21 cellular contexts compared by ENCODE assay signal in genomic region chr7:47400741-47401206, GRCh38.
DNase-seq lines count a peak whose midpoint lies in the region; ATAC-seq, FAIRE-seq and TF ChIP-seq lines count a peak whose summit lies in the region.
"Had no signal": no experiment of that assay in that cellular context is flagged by ENCODE, and none has a peak within 500 bp of the region (broad histone marks: within the 10 kb centered on the region; RNA-seq: fewer than 3 reads in every experiment).

No MANE protein-coding gene starts in this region.

- no peaks in the 10 kb centered on the region for H3K9me3 ChIP-seq in OCI-LY1 (ENCODE audit: low read length)
- H3K9me3 ChIP-seq in HepG2 (ENCODE audit: low read length) = no peaks in the 10 kb centered on the region
- H3K9me3 ChIP-seq in colonic mucosa = no peaks in the 10 kb centered on the region

- DNase-seq in Caki2 (ENCODE audit: low read depth) (peak; percentile 19), HepG2 (ENCODE audit: low spot score) (no peak), sciatic nerve (ENCODE audit: low spot score) (peak; percentile 47), mucosa of gallbladder (ENCODE audit: low spot score) (no peak), Calu3 (no peak), colonic mucosa (no peak)
- DNase-seq: ACHN; activated CD4-positive, alpha-beta memory T cell treated with anti-CD3 and anti-CD28 coated beads, Interleukin-2, amount 10 ng/mL, durations not matched to agents 7 days and 5 days; activated CD4-positive, CD25-positive, alpha-beta regulatory T cell; activated gamma-delta T cell; activated naive CD8-positive, alpha-beta T cell treated with anti-CD3 and anti-CD28 coated beads, Interleukin-2, amount 50 U/mL, for 24 hours; COR-L47; DMS79 treated with DMSO at 0.1 percent for 48 hours; H9; kidney glomerular epithelial cell; naive B cell; NCI-H1694; NCI-H526 treated with DMSO at 0.1 percent for 48 hours; T1000 had no signal

- H3K36me3 ChIP-seq in OCI-LY1 (ENCODE audit: insufficient read depth, low read length) (peaks cover 93% of the 10 kb centered on the region), HepG2 (replicated peaks in 1 of 2; ENCODE audit: control insufficient read depth in 1 of 2, insufficient read depth in 2 of 2, low read length in 2 of 2) (peaks cover 41 to 89% of the 10 kb centered on the region in 2 experiments), colonic mucosa (peaks cover 8% of the 10 kb centered on the region)

- no peaks in the 10 kb centered on the region for H3K9me2 ChIP-seq in OCI-LY1 (ENCODE audit: low read depth, low read length)

- H3K9me3 Mint-ChIP-seq in Calu3 (ENCODE audit: low read depth, unreplicated experiment) = no peaks in the 10 kb centered on the region
- H3K9me3 Mint-ChIP-seq: activated CD4-positive, alpha-beta memory T cell treated with anti-CD3 and anti-CD28 coated beads, Interleukin-2, amount 10 ng/mL, durations not matched to agents 7 days and 5 days; activated naive CD8-positive, alpha-beta T cell treated with anti-CD3 and anti-CD28 coated beads, Interleukin-2, amount 50 U/mL, for 24 hours; H9; naive B cell had no signal

- H2AFZ ChIP-seq in OCI-LY1 (ENCODE audit: low read length) = no peak overlapping the region
- no peak overlapping the region for H2AFZ ChIP-seq in HepG2 (ENCODE audit: low read length)

- H4K20me1 ChIP-seq in OCI-LY1 (ENCODE audit: insufficient read depth, low read length) = no peaks in the 10 kb centered on the region
- peaks cover 17% of the 10 kb centered on the region for H4K20me1 ChIP-seq in HepG2 (ENCODE audit: insufficient read depth, low read length)

- no peak for TF ChIP-seq RAD21 in HepG2 (CRISPR knock-in tag; IDR thresholded peaks at IDR 0.05)

- no peaks in the 10 kb centered on the region for H3K79me2 ChIP-seq in OCI-LY1 (ENCODE audit: insufficient read depth, low read length)
- no peaks in the 10 kb centered on the region for H3K79me2 ChIP-seq in HepG2 (ENCODE audit: insufficient read depth, low read length)

- 95% methylated on average over 17 of the region's 21 CpGs for WGBS in HepG2 (ENCODE audit: low lambda C conversion rate)

- TF ChIP-seq CTCF in OCI-LY1 (IDR thresholded peaks at IDR 0.05; ENCODE audit: low read length) (no peak), HepG2 (CRISPR knock-in tag; IDR thresholded peaks at IDR 0.05) (no peak), Calu3 (IDR thresholded peaks at IDR 0.05; ENCODE audit: unreplicated experiment) (no peak), colonic mucosa (IDR thresholded peaks at IDR 0.05) (no peak)

- ATAC-seq in HepG2 (peak; percentile 12; the same call in 1 of the 3 replicates), sciatic nerve (no peak), HG03354 (IDR thresholded peaks at IDR 0.05; ENCODE audit: poor library complexity, severe bottlenecking, unreplicated experiment) (no peak)
- ATAC-seq: activated naive CD8-positive, alpha-beta T cell treated with anti-CD3 and anti-CD28 coated beads, Interleukin-2, amount 50 U/mL, for 24 hours had no signal

- no peak overlapping the region for H3K4me3 Mint-ChIP-seq in Calu3 (ENCODE audit: low read depth, unreplicated experiment)
- H3K4me3 Mint-ChIP-seq: activated CD4-positive, alpha-beta memory T cell treated with anti-CD3 and anti-CD28 coated beads, Interleukin-2, amount 10 ng/mL, durations not matched to agents 7 days and 5 days; activated naive CD8-positive, alpha-beta T cell treated with anti-CD3 and anti-CD28 coated beads, Interleukin-2, amount 50 U/mL, for 24 hours; H9; naive B cell had no signal

- no peaks in the 10 kb centered on the region for H3K4me1 Mint-ChIP-seq in Calu3 (ENCODE audit: low read depth, unreplicated experiment)
- H3K4me1 Mint-ChIP-seq: activated CD4-positive, alpha-beta memory T cell treated with anti-CD3 and anti-CD28 coated beads, Interleukin-2, amount 10 ng/mL, durations not matched to agents 7 days and 5 days had no signal

- CTCF ChIA-PET in HepG2 (lab: Yijun Ruan, JAX; ENCODE audit: low intra/inter-chr PET ratio, low total read pairs) (no interaction called here), Calu3 (lab: Charles Lee) (interaction anchor here (0.6 kb wide), 1 partner anchor 313 kb away, joined by 3 read pairs; no protein-coding TSS in a partner anchor)

- H3K9ac ChIP-seq in OCI-LY1 (ENCODE audit: low read length) (0 out of 2 replicates have a peak overlapping the region, but pooled peaks have one; percentile 2), HepG2 (ENCODE audit: insufficient read depth, low read depth, low read length) (no peak overlapping the region), colonic mucosa (ENCODE audit: low read depth in 2 of 2, low read length in 2 of 2) (no peak overlapping the region)

- TF ChIP-seq POLR2A in HepG2 (IDR thresholded peaks at IDR 0.05; ENCODE audit: insufficient read depth in 1 of 2, low read depth in 2 of 2, low read length in 2 of 2) = no peak

- H3F3A ChIP-seq in OCI-LY1 (ENCODE audit: insufficient read depth, low read length) = no peaks in the 10 kb centered on the region

- BruUV-seq in HepG2 (replicated peaks; lab: Mats Ljungman, UMichigan) (no TSS peak), Calu3 (replicated peaks; lab: Mats Ljungman, UMichigan) (no TSS peak)

- H3K4me3 ChIP-seq in OCI-LY1 (ENCODE audit: low read depth, low read length, poor library complexity, severe bottlenecking) (no peak overlapping the region), HepG2 (replicated peaks in 1 of 3; ENCODE audit: insufficient read depth in 1 of 3, low read depth in 2 of 3, low read length in 3 of 3) (no peak overlapping the region), colonic mucosa (no peak overlapping the region)

- POLR2A ChIA-PET in HepG2 (lab: Yijun Ruan, JAX) = no interaction called here

- in situ Hi-C loops in Caki2 (cut with HindIII; ENCODE audit: low pct_unique_long_range_greater_than_20kb, low sequenced_read_pairs) (no loop called here), HepG2 (cut with HindIII; ENCODE audit: extremely low pct_ligation_motif_present, low pct_unique_long_range_greater_than_20kb) (no loop called here)

- H3K36me3 Mint-ChIP-seq in Calu3 (ENCODE audit: insufficient read depth, unreplicated experiment) = peaks cover 38% of the 10 kb centered on the region

- H3K4me1 ChIP-seq in OCI-LY1 (ENCODE audit: insufficient read depth, low read length, severe bottlenecking) (peaks cover 23% of the 10 kb centered on the region), HepG2 (ENCODE audit: insufficient read depth, low read length) (peaks cover 7% of the 10 kb centered on the region), colonic mucosa (no peaks in the 10 kb centered on the region)

- H3K27ac ChIP-seq in OCI-LY1 (ENCODE audit: low read depth, low read length, poor library complexity, severe bottlenecking) (peak overlapping the region; percentile 3), HepG2 (ENCODE audit: extremely low read length, insufficient read depth, low read length) (no peak overlapping the region), colonic mucosa (no peak overlapping the region)

- no peak for TF ChIP-seq EP300 in HepG2 (IDR thresholded peaks at IDR 0.05; ENCODE audit: low read depth in 2 of 2, low read length in 2 of 2)
- TF ChIP-seq EP300 in HepG2 (CRISPR knock-in tag; IDR thresholded peaks at IDR 0.05; ENCODE audit: borderline replicate concordance) = no peak

- no peak overlapping the region for H3K27ac Mint-ChIP-seq in Calu3 (ENCODE audit: unreplicated experiment)
- H3K27ac Mint-ChIP-seq: activated CD4-positive, alpha-beta memory T cell treated with anti-CD3 and anti-CD28 coated beads, Interleukin-2, amount 10 ng/mL, durations not matched to agents 7 days and 5 days; activated naive CD8-positive, alpha-beta T cell treated with anti-CD3 and anti-CD28 coated beads, Interleukin-2, amount 50 U/mL, for 24 hours; naive B cell had no signal

- no peaks in the 10 kb centered on the region for H3K27me3 Mint-ChIP-seq in Calu3 (ENCODE audit: unreplicated experiment)
- H3K27me3 Mint-ChIP-seq: activated CD4-positive, alpha-beta memory T cell treated with anti-CD3 and anti-CD28 coated beads, Interleukin-2, amount 10 ng/mL, durations not matched to agents 7 days and 5 days; activated naive CD8-positive, alpha-beta T cell treated with anti-CD3 and anti-CD28 coated beads, Interleukin-2, amount 50 U/mL, for 24 hours; naive B cell had no signal

- peak overlapping the region; percentile 27 for H3K4me2 ChIP-seq in OCI-LY1 (ENCODE audit: low read length)
- no peak overlapping the region for H3K4me2 ChIP-seq in HepG2 (ENCODE audit: low read depth, low read length)

- no peak for FAIRE-seq in HepG2 (lab: Jason Lieb, UNC)

- H3K27me3 ChIP-seq in OCI-LY1 (ENCODE audit: insufficient read depth, low read length) (no peaks in the 10 kb centered on the region), HepG2 (ENCODE audit: control insufficient read depth in 1 of 2, insufficient read depth in 2 of 2, low read length in 2 of 2) (no peaks in the 10 kb centered on the region), colonic mucosa (no peaks in the 10 kb centered on the region)

- intact Hi-C loops in HepG2 (cut with micrococcal nuclease; ENCODE audit: unreplicated experiment) (no loop called here), sciatic nerve (cut with DNase I) (no loop called here), Calu3 (cut with micrococcal nuclease; ENCODE audit: unreplicated experiment) (no loop called here), colonic mucosa (cut with DNase I) (no loop called here)

TF ChIP-seq in HepG2, 621 proteins besides CTCF, POLR2A, EP300 and RAD21 (continues in another document):
- TF ChIP-seq, protein P1, sequence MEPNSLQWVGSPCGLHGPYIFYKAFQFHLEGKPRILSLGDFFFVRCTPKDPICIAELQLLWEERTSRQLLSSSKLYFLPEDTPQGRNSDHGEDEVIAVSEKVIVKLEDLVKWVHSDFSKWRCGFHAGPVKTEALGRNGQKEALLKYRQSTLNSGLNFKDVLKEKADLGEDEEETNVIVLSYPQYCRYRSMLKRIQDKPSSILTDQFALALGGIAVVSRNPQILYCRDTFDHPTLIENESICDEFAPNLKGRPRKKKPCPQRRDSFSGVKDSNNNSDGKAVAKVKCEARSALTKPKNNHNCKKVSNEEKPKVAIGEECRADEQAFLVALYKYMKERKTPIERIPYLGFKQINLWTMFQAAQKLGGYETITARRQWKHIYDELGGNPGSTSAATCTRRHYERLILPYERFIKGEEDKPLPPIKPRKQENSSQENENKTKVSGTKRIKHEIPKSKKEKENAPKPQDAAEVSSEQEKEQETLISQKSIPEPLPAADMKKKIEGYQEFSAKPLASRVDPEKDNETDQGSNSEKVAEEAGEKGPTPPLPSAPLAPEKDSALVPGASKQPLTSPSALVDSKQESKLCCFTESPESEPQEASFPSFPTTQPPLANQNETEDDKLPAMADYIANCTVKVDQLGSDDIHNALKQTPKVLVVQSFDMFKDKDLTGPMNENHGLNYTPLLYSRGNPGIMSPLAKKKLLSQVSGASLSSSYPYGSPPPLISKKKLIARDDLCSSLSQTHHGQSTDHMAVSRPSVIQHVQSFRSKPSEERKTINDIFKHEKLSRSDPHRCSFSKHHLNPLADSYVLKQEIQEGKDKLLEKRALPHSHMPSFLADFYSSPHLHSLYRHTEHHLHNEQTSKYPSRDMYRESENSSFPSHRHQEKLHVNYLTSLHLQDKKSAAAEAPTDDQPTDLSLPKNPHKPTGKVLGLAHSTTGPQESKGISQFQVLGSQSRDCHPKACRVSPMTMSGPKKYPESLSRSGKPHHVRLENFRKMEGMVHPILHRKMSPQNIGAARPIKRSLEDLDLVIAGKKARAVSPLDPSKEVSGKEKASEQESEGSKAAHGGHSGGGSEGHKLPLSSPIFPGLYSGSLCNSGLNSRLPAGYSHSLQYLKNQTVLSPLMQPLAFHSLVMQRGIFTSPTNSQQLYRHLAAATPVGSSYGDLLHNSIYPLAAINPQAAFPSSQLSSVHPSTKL (CRISPR knock-in tag; IDR thresholded peaks at IDR 0.05) = no peak

Comparison
In these comparisons a context has a peak if more than half of its experiments do, and no peak if none do; other contexts are left out.
1. DNase-seq: peak in Caki2 (single experiment) and sciatic nerve (single experiment); none in HepG2 (single experiment), mucosa of gallbladder (single experiment), Calu3 (single experiment) and colonic mucosa (single experiment).